In genomic region chr11:65641233-65642013, GRCh38 we compare ENCODE assay signal across 11 cellular contexts. TPM values are rescaled to one million over a fixed set of nuclear protein-coding genes. Genes with fewer than 3 reads are reported as not detected.
A peak's percentile ranks its signal among the peaks of the same experiment; 100 is the strongest.
DNase-seq lines count a peak whose midpoint lies in the region; ATAC-seq, FAIRE-seq and TF ChIP-seq lines count a peak whose summit lies in the region.
"Had no signal": no experiment of that assay in that cellular context is flagged by ENCODE, and none has a peak within 500 bp of the region (broad histone marks: within the 10 kb centered on the region; RNA-seq: fewer than 3 reads in every experiment).

No MANE protein-coding gene starts in this region.

- no peak for DNase-seq in GM12892 (ENCODE audit: insufficient read length)
- DNase-seq in T-helper 17 cell: no peak
- no peak for DNase-seq in glutamatergic neuron
- DNase-seq in small intestine: no peak
- DNase-seq in erythroblast (lab: John Stamatoyannopoulos, UW): no peak
- no peak for DNase-seq in NCI-H1694 treated with DMSO at 0.1 percent for 48 hours (lab: John Stamatoyannopoulos, UW)
- DNase-seq in NCI-H2029 treated with DMSO at 0.1 percent for 48 hours (lab: John Stamatoyannopoulos, UW): no peak
- DNase-seq in GF-D8 (lab: John Stamatoyannopoulos, UW): no peak
- DNase-seq: activated CD8-positive, alpha-beta memory T cell treated with anti-CD3 and anti-CD28 coated beads, Interleukin-2, amount 50 U/mL, for 4 hours; NCI-H146 had no signal

- peaks cover 3 to 11% of the 10 kb centered on the region in 2 donors for H3K36me3 ChIP-seq in small intestine (ENCODE audit: control insufficient read depth in 2 of 2, insufficient read depth in 2 of 2, low read length in 2 of 2)

- no peak for TF ChIP-seq CTCF in glutamatergic neuron (IDR thresholded peaks at IDR 0.05; ENCODE audit: partially characterized antibody, unreplicated experiment)

- peaks cover 0 to 2% of the 10 kb centered on the region in 2 donors for H3K4me1 ChIP-seq in small intestine (ENCODE audit: control insufficient read depth in 2 of 2, insufficient read depth in 1 of 2, low read depth in 1 of 2, low read length in 1 of 2)

- peaks cover 4% of the 10 kb centered on the region for H3K36me3 Mint-ChIP-seq in T-helper 17 cell (ENCODE audit: low read depth)
- H3K36me3 Mint-ChIP-seq in glutamatergic neuron (ENCODE audit: unreplicated experiment): no peaks in the 10 kb centered on the region

- no peak for TF ChIP-seq POLR2A in GM12892 (IDR thresholded peaks at IDR 0.05; ENCODE audit: low read depth, low read length)
- TF ChIP-seq POLR2A in erythroblast (IDR thresholded peaks at IDR 0.05; ENCODE audit: low read length): no peak

- no peaks in the 10 kb centered on the region for H3K27me3 ChIP-seq in small intestine (ENCODE audit: control insufficient read depth in 2 of 2, insufficient read depth in 2 of 2, low read length in 2 of 2)

- WGBS in small intestine, 3 donors: 68 to 74% (median 72%) methylated on average over 18 of the region's 18 CpGs

- peak overlapping the region; percentile 31 to 40 for H3K4me3 ChIP-seq in small intestine (ENCODE audit: low read depth in 1 of 2, low read length in 2 of 2)

- peak overlapping the region; percentile 69 to 79 for H3K27ac ChIP-seq in small intestine (ENCODE audit: low read depth in 1 of 2, low read length in 1 of 2)

- H3K27ac Mint-ChIP-seq in T-helper 17 cell (peak overlapping the region; percentile 90), glutamatergic neuron (ENCODE audit: unreplicated experiment) (peak overlapping the region; percentile 43)

- H3K9me3 ChIP-seq in T-helper 17 cell (ENCODE audit: control insufficient read depth, low read length, poor library complexity, severe bottlenecking): no peaks in the 10 kb centered on the region
- no peaks in the 10 kb centered on the region for H3K9me3 ChIP-seq in small intestine (ENCODE audit: control insufficient read depth, low read depth)

- peaks cover 4% of the 10 kb centered on the region for H3K9me3 Mint-ChIP-seq in glutamatergic neuron (ENCODE audit: unreplicated experiment)

- H3K27me3 Mint-ChIP-seq in T-helper 17 cell: no peaks in the 10 kb centered on the region
- H3K27me3 Mint-ChIP-seq in glutamatergic neuron (ENCODE audit: unreplicated experiment): peaks cover 8% of the 10 kb centered on the region

- H3K4me1 Mint-ChIP-seq in T-helper 17 cell (peaks cover 44% of the 10 kb centered on the region), glutamatergic neuron (ENCODE audit: low read depth, unreplicated experiment) (peaks cover 12% of the 10 kb centered on the region)

- H3K4me3 Mint-ChIP-seq in T-helper 17 cell: peak overlapping the region; percentile 80
- H3K4me3 Mint-ChIP-seq in glutamatergic neuron (ENCODE audit: unreplicated experiment): peak overlapping the region; percentile 86

- FAIRE-seq in GM12892 (lab: Jason Lieb, UNC) (peak; percentile 40), small intestine (lab: Jason Lieb, UNC) (no peak)
- FAIRE-seq: G401.6 had no signal

- ATAC-seq in T-helper 17 cell: no peak

RNA-seq across cellular contexts. Expression of gene SIPA1, which starts 3.5 kb away (rescaled TPM):
- polyA plus RNA-seq in GM12892 (2012; ENCODE audit: missing spikeins): 26.0 TPM
- total RNA-seq in T-helper 17 cell: 100 to 1,000 TPM; 142 to 182 TPM
- total RNA-seq in glutamatergic neuron (ENCODE audit: unreplicated experiment): 21.4 TPM
- polyA plus RNA-seq in small intestine: 10 to 100 TPM; 21.7 to 45.2 (median 41.1) TPM

RNA-seq across cellular contexts. Expression of gene RELA, which starts 21.3 kb away (rescaled TPM):
- 28.2 TPM for polyA plus RNA-seq in GM12892 (2012; ENCODE audit: missing spikeins)
- total RNA-seq in T-helper 17 cell (100 to 1,000 TPM; 302 to 378 TPM), glutamatergic neuron (ENCODE audit: unreplicated experiment) (61.2 TPM)
- 10 to 100 TPM; 32.2 to 40.5 (median 33.0) TPM for polyA plus RNA-seq in small intestine

RNA-seq across cellular contexts. Expression of gene PCNX3, which starts 25.8 kb away (rescaled TPM):
- 7.8 TPM for polyA plus RNA-seq in GM12892 (2012; ENCODE audit: missing spikeins)
- total RNA-seq in T-helper 17 cell (10 to 100 TPM; 56.0 to 60.5 TPM), glutamatergic neuron (ENCODE audit: unreplicated experiment) (43.3 TPM)
- polyA plus RNA-seq in small intestine: 10 to 100 TPM; 12.7 to 25.7 (median 18.6) TPM

RNA-seq across cellular contexts. Expression of gene MAP3K11, which starts 27.4 kb away (rescaled TPM):
- 15.2 TPM for polyA plus RNA-seq in GM12892 (2012; ENCODE audit: missing spikeins)
- total RNA-seq in T-helper 17 cell (10 to 100 TPM; 63.1 to 64.6 TPM), glutamatergic neuron (ENCODE audit: unreplicated experiment) (58.6 TPM)
- polyA plus RNA-seq in small intestine: 100 to 1,000 TPM in 2 of 3 donors, 10 to 100 TPM in 1; 66.4 to 180 (median 175) TPM

RNA-seq across cellular contexts. Expression of gene KCNK7, which starts 45.8 kb away (rescaled TPM):
- not detected for polyA plus RNA-seq in GM12892 (2012; ENCODE audit: missing spikeins)
- total RNA-seq in T-helper 17 cell (1 to 10 TPM; 4.7 to 5.7 TPM), glutamatergic neuron (ENCODE audit: unreplicated experiment) (0.69 TPM)
- polyA plus RNA-seq in small intestine: 10 to 100 TPM in 1 of 3 donors, under 1 TPM in 1, not detected in 1; 0.84 to 31.1 TPM
